In genomic region chr1:25615563-25616079, GRCh38 we compare ENCODE assay signal across 8 cellular contexts. TPM values are rescaled to one million over a fixed set of nuclear protein-coding genes. Genes with fewer than 3 reads are reported as not detected.
A peak's percentile ranks its signal among the peaks of the same experiment; 100 is the strongest.
DNase-seq lines count a peak whose midpoint lies in the region; ATAC-seq and TF ChIP-seq lines count a peak whose summit lies in the region.

No MANE protein-coding gene starts in this region.

- no peaks in the 10 kb centered on the region for H3K36me3 Mint-ChIP-seq in neural crest cell (ENCODE audit: low read depth)

- intact Hi-C loops in dorsolateral prefrontal cortex (cut with DNase I) = loop anchor here (2.0 to 5.0 kb wide), 6 partner anchors 49 to 182 kb away; partner anchors contain the start of gene LDLRAP1 (in 1 of the 2)

- H3K27me3 Mint-ChIP-seq in neural crest cell (ENCODE audit: low read depth) = peaks cover 36% of the 10 kb centered on the region

- H3K9me3 Mint-ChIP-seq in neural crest cell = no peaks in the 10 kb centered on the region

- peak overlapping the region; percentile 36 to 97 (median 91) for H3K27ac ChIP-seq in dorsolateral prefrontal cortex

- no peak for TF ChIP-seq CTCF in NB4 (IDR thresholded peaks at IDR 0.05; ENCODE audit: low read depth, low read length)
- no peak for TF ChIP-seq CTCF in dorsolateral prefrontal cortex (IDR thresholded peaks at IDR 0.05 in 54 of 56, conservative IDR thresholded peaks at IDR 0.05 in 2 of 56; ENCODE audit: low read depth in 1 of 56, partially characterized antibody in 56 of 56)
- no peak for TF ChIP-seq CTCF in neural crest cell (conservative IDR thresholded peaks at IDR 0.05)

- H3K4me1 Mint-ChIP-seq in neural crest cell = peaks cover 31% of the 10 kb centered on the region

- peak overlapping the region; percentile 50 for H3K4me3 ChIP-seq in NB4 (ENCODE audit: low read depth, low read length)
- H3K4me3 ChIP-seq in dorsolateral prefrontal cortex = peak overlapping the region; percentile 34 to 90 (median 67)

- no peak overlapping the region for H3K27ac Mint-ChIP-seq in neural crest cell (ENCODE audit: unreplicated experiment)

- DNase-seq in NB4 (ENCODE audit: low read depth) (peak; percentile 20), dorsolateral prefrontal cortex (no peak), neural crest cell (ENCODE audit: low read depth, low spot score) (no peak), GM19240 (ENCODE audit: insufficient read length, low spot score) (no peak), NCI-H2029 treated with DMSO at 0.1 percent for 48 hours (lab: John Stamatoyannopoulos, UW) (no peak), GM03348 (ENCODE audit: low spot score) (no peak)

- H3K4me3 Mint-ChIP-seq in neural crest cell = peak overlapping the region; percentile 84

- H3K27me3 ChIP-seq in dorsolateral prefrontal cortex = no peaks in the 10 kb centered on the region

- TF ChIP-seq POLR2A in NB4 (IDR thresholded peaks at IDR 0.05; ENCODE audit: extremely low read depth, insufficient read length) = no peak

- ATAC-seq in GM18517 (IDR thresholded peaks at IDR 0.05; ENCODE audit: unreplicated experiment) = peak; percentile 7
- ATAC-seq in GM18520 (IDR thresholded peaks at IDR 0.05; ENCODE audit: unreplicated experiment) = no peak

RNA-seq across cellular contexts. Expression of gene MAN1C1, which starts 1.0 kb away (rescaled TPM):
- total RNA-seq in dorsolateral prefrontal cortex (10 to 100 TPM; 32.3 to 86.5 (median 58.9) TPM), neural crest cell (19.8 and 22.6 TPM in 2 replicates)
